In the genomic region with DNA sequence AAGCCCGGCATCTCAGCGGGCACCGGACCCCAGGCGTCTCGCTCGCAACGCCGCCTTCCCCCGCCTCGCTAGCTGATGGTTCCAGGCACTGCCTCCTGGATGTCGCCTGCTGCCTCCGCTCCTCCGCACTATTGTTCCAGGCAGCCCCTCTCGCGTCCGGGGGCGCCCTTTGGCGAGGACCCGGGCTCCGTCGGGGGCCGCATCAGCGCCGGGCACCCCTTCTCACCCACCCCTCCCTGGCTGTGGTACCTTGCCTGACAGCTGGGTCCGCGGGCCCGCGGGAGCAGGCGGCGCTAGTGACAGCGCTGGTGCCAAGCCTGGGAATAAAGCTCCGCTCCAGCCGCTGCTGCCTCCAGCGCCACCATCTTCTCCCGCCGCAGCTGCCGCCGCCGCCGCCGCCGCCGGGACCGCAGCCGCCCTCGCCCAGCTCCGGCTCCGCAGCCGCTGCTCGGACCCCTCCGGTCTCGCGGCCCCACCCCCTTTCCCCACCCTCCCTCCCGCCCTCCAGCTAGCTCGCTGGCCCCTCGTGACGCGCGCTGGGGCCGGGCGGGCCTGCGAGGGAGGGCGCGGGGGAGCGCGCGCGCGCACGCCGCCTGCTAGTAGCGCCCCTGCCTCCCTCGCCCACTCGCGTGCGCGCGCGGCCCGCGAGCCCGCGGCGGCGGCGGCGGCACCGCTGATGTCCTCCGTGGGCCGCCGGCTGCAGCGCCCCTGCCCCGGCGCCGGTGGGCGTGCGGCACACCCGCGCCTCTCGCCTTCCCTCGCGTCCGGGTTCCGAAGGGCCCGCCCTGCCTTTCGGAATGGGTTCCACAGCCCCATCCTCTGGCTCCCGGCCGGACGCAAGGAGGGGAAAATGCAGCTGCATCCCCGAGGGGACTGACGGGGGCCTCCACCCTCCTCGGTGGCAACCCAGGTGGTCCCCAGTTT, we compare ENCODE assay signal across 9 cellular contexts. TPM values are rescaled to one million over a fixed set of nuclear protein-coding genes. Genes with fewer than 3 reads are reported as not detected.
DNase-seq lines count a peak whose midpoint lies in the region; ATAC-seq, FAIRE-seq and TF ChIP-seq lines count a peak whose summit lies in the region.
"Had no signal": no experiment of that assay in that cellular context is flagged by ENCODE, and none has a peak within 500 bp of the region (broad histone marks: within the 10 kb centered on the region; RNA-seq: fewer than 3 reads in every experiment).

A gene (minus strand): TSS at position 468 of the 924 bp plus-strand sequence.

- no peaks in the 10 kb centered on the region for H3K27me3 ChIP-seq in CD8-positive, alpha-beta T cell (ENCODE audit: insufficient read depth, low read length)
- H3K27me3 ChIP-seq in SU-DHL-6 (ENCODE audit: low read length) (no peaks in the 10 kb centered on the region), right cardiac atrium (ENCODE audit: control insufficient read depth, insufficient read depth) (no peaks in the 10 kb centered on the region)

- H3K4me1 ChIP-seq in CD8-positive, alpha-beta T cell (ENCODE audit: insufficient read depth, low read length) = peaks cover 5% of the 10 kb centered on the region
- H3K4me1 ChIP-seq in right cardiac atrium (ENCODE audit: control insufficient read depth, insufficient read depth, low read length) = no peaks in the 10 kb centered on the region

- H3K9me2 ChIP-seq in SU-DHL-6 (replicated peaks; ENCODE audit: insufficient read depth, low read length) = no peaks in the 10 kb centered on the region

- WGBS in right cardiac atrium = under 1% methylated on average over 112 of the region's 112 CpGs

- CTCF ChIA-PET in CD8-positive, alpha-beta T cell (lab: Charles Lee) = interaction anchor here (0.8 to 2.0 kb wide), 7 partner anchors 11 to 258 kb away, joined by 3 to 9 read pairs (median 4); no protein-coding TSS in a partner anchor

- POLR2A ChIA-PET in CD8-positive, alpha-beta T cell (lab: Charles Lee) = no interaction called here

- no peaks in the 10 kb centered on the region for H3K9me3 ChIP-seq in CD8-positive, alpha-beta T cell (ENCODE audit: low read length)
- H3K9me3 ChIP-seq in SU-DHL-6 (ENCODE audit: insufficient read depth, low read length) = no peaks in the 10 kb centered on the region
- H3K9me3 ChIP-seq in right cardiac atrium (ENCODE audit: control insufficient read depth, low read length) = no peaks in the 10 kb centered on the region

- no peak within 1 kb of the TSS for H3K27ac ChIP-seq in CD8-positive, alpha-beta T cell (ENCODE audit: low read depth, low read length)
- H3K27ac ChIP-seq in SU-DHL-6 (ENCODE audit: low read depth, low read length) = no peak within 1 kb of the TSS
- peak within 1 kb of the TSS; percentile 81 for H3K27ac ChIP-seq in right cardiac atrium (ENCODE audit: low read length)

- H4K20me1 ChIP-seq in SU-DHL-6 (ENCODE audit: low read depth, low read length) = no peaks in the 10 kb centered on the region

- FAIRE-seq in HTR-8/SVneo (lab: Jason Lieb, UNC) = peak; percentile 59
- FAIRE-seq: TTC549 had no signal

- H3F3A ChIP-seq in SU-DHL-6 (ENCODE audit: insufficient read depth) = no peaks in the 10 kb centered on the region

- H3K36me3 Mint-ChIP-seq in CD8-positive, alpha-beta T cell = no peaks in the 10 kb centered on the region
- H3K36me3 Mint-ChIP-seq in progenitor cell of endocrine pancreas (ENCODE audit: insufficient read depth) = no peaks in the 10 kb centered on the region

- peak within 1 kb of the TSS; percentile 71 for H2AFZ ChIP-seq in SU-DHL-6 (ENCODE audit: low read depth, low read length, severe bottlenecking)

- TF ChIP-seq CTCF in CD8-positive, alpha-beta T cell (IDR thresholded peaks at IDR 0.05) = no peak
- TF ChIP-seq CTCF in SU-DHL-6 (IDR thresholded peaks at IDR 0.05; ENCODE audit: insufficient read depth, low read length, poor library complexity, severe bottlenecking) = no peak
- peak; percentile 16 for TF ChIP-seq CTCF in progenitor cell of endocrine pancreas (IDR thresholded peaks at IDR 0.05; ENCODE audit: unreplicated experiment)

- intact Hi-C loops in CD8-positive, alpha-beta T cell (cut with DNase I, micrococcal nuclease) = loop anchor here (1.0 to 5.0 kb wide), 5 partner anchors 87 to 245 kb away; no protein-coding TSS in a partner anchor
- intact Hi-C loops in right cardiac atrium (cut with DNase I) = loop anchor here in 2 of 4 donors (5.0 to 10.0 kb wide), 3 partner anchors 117 to 203 kb away; no protein-coding TSS in a partner anchor

- peak within 1 kb of the TSS; percentile 81 for H3K4me3 Mint-ChIP-seq in CD8-positive, alpha-beta T cell
- peak within 1 kb of the TSS; percentile 76 for H3K4me3 Mint-ChIP-seq in progenitor cell of endocrine pancreas (ENCODE audit: low read depth)

- H3K79me2 ChIP-seq in SU-DHL-6 (ENCODE audit: insufficient read depth, low read length) = no peaks in the 10 kb centered on the region

- peak within 1 kb of the TSS; percentile 36 for H3K9ac ChIP-seq in SU-DHL-6 (ENCODE audit: low read length)

- peaks cover 19% of the 10 kb centered on the region for H3K27me3 Mint-ChIP-seq in CD8-positive, alpha-beta T cell (ENCODE audit: low read depth)
- peaks cover 2% of the 10 kb centered on the region for H3K27me3 Mint-ChIP-seq in progenitor cell of endocrine pancreas

- no peaks in the 10 kb centered on the region for H3K9me3 Mint-ChIP-seq in CD8-positive, alpha-beta T cell
- no peaks in the 10 kb centered on the region for H3K9me3 Mint-ChIP-seq in progenitor cell of endocrine pancreas (ENCODE audit: low read depth)

- H3K36me3 ChIP-seq in CD8-positive, alpha-beta T cell (ENCODE audit: insufficient read depth, low read length) = no peaks in the 10 kb centered on the region
- H3K36me3 ChIP-seq in SU-DHL-6 (ENCODE audit: low read length) = no peaks in the 10 kb centered on the region

- peak within 1 kb of the TSS; percentile 73 for H3K4me3 ChIP-seq in CD8-positive, alpha-beta T cell (ENCODE audit: low read depth, low read length)
- H3K4me3 ChIP-seq in SU-DHL-6 (ENCODE audit: insufficient read depth, low read length, poor library complexity, severe bottlenecking) (peak within 1 kb of the TSS; percentile 48), right cardiac atrium (ENCODE audit: low read length) (peak within 1 kb of the TSS; percentile 82)

- peak in 6 of 7 experiments; percentile 28 to 58 (median 36) for DNase-seq in CD8-positive, alpha-beta T cell
- DNase-seq in HTR-8/SVneo (ENCODE audit: insufficient read length, low spot score) (peak; percentile 32), anterior cingulate cortex (lab: John Stamatoyannopoulos, UW) (peak in 56 of 58 donors; percentile 47 to 90 (median 80)), right cardiac atrium (peak; percentile 78 to 94 (median 92)), progenitor cell of endocrine pancreas (ENCODE audit: low spot score, unreplicated experiment) (peak; percentile 27), KG1 (lab: John Stamatoyannopoulos, UW) (no peak)

- peak; percentile 61 for ATAC-seq in CD8-positive, alpha-beta T cell
- ATAC-seq in GM21367 (IDR thresholded peaks at IDR 0.05; ENCODE audit: unreplicated experiment) = peak; percentile 27
- peak; percentile 87 to 92 for ATAC-seq in right cardiac atrium

- H3K4me2 ChIP-seq in SU-DHL-6 (ENCODE audit: low read depth, low read length, poor library complexity, severe bottlenecking) = peak within 1 kb of the TSS; percentile 57

- peaks cover 18% of the 10 kb centered on the region for H3K4me1 Mint-ChIP-seq in CD8-positive, alpha-beta T cell (ENCODE audit: low read depth)
- peaks cover 7% of the 10 kb centered on the region for H3K4me1 Mint-ChIP-seq in progenitor cell of endocrine pancreas (ENCODE audit: low read depth)

- no peak within 1 kb of the TSS for H3K27ac Mint-ChIP-seq in CD8-positive, alpha-beta T cell
- peak within 1 kb of the TSS; percentile 50 for H3K27ac Mint-ChIP-seq in progenitor cell of endocrine pancreas

RNA-seq across cellular contexts. Expression of the gene that starts here (rescaled TPM):
- under 1 TPM; 0.08 to 0.16 TPM for total RNA-seq in CD8-positive, alpha-beta T cell
- total RNA-seq in right cardiac atrium (1 to 10 TPM; 5.2 to 9.2 (median 6.4) TPM), progenitor cell of endocrine pancreas (1.8 and 1.9 TPM in 2 replicates)
- 3.5 TPM for polyA plus RNA-seq in right cardiac atrium

Comparison
In these comparisons a context has a peak if more than half of its experiments do, and no peak if none do; other contexts are left out.
1. Peak in DNase-seq, ATAC-seq and H3K4me3 ChIP-seq in CD8-positive, alpha-beta T cell; RNA of the gene not detected or under 1 TPM.
2. ATAC-seq: peak in every context shown above with its lines; median percentile 90 in right cardiac atrium; 61 in CD8-positive, alpha-beta T cell; 27 in GM21367.